1 cellular context compared by ENCODE assay signal in genomic region chr10:42177077-42177792, GRCh38.
TF ChIP-seq lines count a peak whose summit lies in the region.

No MANE protein-coding gene starts in this region.

TF ChIP-seq in WTC11, 78 proteins besides CTCF, POLR2A, EP300 and RAD21 (continued from another document):
- TF ChIP-seq E2F4 (CRISPR knock-in tag; IDR thresholded peaks at IDR 0.05; ENCODE audit: borderline replicate concordance, low read depth) (no peak), TEAD4 (CRISPR knock-in tag; IDR thresholded peaks at IDR 0.05) (no peak)
